Comparison of ENCODE assay signal across 1 cellular context in the genomic region with DNA sequence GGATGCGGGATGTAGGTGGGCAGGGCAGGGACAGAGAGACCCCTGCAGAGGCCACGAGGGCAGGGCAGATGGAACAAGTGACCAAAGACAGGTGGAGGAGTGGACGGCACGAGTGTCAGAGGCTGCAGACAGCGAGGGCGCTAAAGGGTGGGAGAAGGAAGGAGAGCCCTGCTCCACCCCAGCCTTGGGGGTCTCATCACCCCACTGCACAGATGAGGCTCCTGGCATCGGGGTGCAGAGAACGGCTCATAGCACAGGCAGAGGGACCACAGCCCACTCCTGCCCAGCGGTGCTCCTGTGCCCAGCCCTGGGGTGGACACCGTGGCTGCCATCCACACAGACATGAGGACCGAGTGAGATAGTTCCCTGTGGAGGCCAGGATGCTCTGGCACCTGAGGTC.
TF ChIP-seq lines count a peak whose summit lies in the region.

No MANE protein-coding gene starts in this region.

TF ChIP-seq in IMR-90, 13 proteins besides CTCF, POLR2A, EP300 and RAD21:
- TF ChIP-seq CEBPB (IDR thresholded peaks at IDR 0.05; ENCODE audit: low read depth, low read length) (no peak), NFE2L2 (IDR thresholded peaks at IDR 0.05; ENCODE audit: low read depth, low read length) (no peak), CHD1 (IDR thresholded peaks at IDR 0.05; ENCODE audit: low read depth, low read length) (no peak), MAZ (IDR thresholded peaks at IDR 0.05; ENCODE audit: borderline replicate concordance, low read depth, low read length) (no peak), MAFK (IDR thresholded peaks at IDR 0.05; ENCODE audit: low read depth, low read length) (no peak), SMC3 (IDR thresholded peaks at IDR 0.05; ENCODE audit: low read depth, low read length) (no peak), BHLHE40 (IDR thresholded peaks at IDR 0.05; ENCODE audit: low read depth, low read length) (no peak), USF2 (IDR thresholded peaks at IDR 0.05; ENCODE audit: low read depth, low read length) (no peak)
- TF ChIP-seq, protein P1, sequence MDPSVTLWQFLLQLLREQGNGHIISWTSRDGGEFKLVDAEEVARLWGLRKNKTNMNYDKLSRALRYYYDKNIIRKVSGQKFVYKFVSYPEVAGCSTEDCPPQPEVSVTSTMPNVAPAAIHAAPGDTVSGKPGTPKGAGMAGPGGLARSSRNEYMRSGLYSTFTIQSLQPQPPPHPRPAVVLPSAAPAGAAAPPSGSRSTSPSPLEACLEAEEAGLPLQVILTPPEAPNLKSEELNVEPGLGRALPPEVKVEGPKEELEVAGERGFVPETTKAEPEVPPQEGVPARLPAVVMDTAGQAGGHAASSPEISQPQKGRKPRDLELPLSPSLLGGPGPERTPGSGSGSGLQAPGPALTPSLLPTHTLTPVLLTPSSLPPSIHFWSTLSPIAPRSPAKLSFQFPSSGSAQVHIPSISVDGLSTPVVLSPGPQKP (IDR thresholded peaks at IDR 0.05; ENCODE audit: borderline replicate concordance, low read depth, low read length) = no peak
